In the genomic region with DNA sequence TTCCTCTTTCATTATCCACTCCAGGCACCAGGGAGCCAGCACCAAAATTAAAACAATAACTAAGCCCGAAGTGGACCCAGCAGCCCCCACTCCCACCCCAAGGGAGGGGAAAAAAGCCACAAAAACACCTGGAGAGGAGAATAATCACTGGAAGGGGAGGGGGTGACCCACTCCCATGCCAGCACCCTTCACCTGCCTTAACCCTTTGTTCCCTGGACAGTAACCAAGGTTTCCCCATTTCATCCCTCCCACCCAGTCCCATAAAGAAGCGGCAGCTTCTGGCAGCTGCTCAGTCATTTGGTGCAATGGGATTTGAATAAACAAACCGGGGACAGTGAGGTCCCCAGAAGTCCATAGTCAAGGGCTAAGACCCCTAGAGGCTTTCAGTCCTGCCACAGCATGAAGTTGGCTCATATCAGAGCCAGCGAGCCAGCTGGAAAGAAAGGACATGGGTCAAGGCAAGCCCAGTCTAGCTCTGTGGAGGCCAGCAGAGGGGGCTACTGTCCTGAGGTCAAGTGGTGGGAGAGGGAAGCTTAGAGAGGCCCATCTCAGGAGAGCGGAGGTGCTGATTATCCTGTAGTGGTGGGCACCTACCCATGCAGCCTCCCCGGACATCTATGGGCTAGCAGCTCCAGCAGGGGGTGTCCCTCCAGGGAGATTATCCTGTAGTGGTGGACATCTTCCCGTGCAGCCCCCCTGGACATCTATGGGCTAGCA, we compare ENCODE assay signal across 9 cellular contexts. TPM values are rescaled to one million over a fixed set of nuclear protein-coding genes. Genes with fewer than 3 reads are reported as not detected.
A peak's percentile ranks its signal among the peaks of the same experiment; 100 is the strongest.
DNase-seq lines count a peak whose midpoint lies in the region; ATAC-seq, FAIRE-seq and TF ChIP-seq lines count a peak whose summit lies in the region.
"Had no signal": no experiment of that assay in that cellular context is flagged by ENCODE, and none has a peak within 500 bp of the region (broad histone marks: within the 10 kb centered on the region; RNA-seq: fewer than 3 reads in every experiment).

No MANE protein-coding gene starts in this region.

- no peaks in the 10 kb centered on the region for H3K36me3 ChIP-seq in Karpas-422 (ENCODE audit: insufficient read depth, low read length)

- no peak overlapping the region for H3K9ac ChIP-seq in Karpas-422 (ENCODE audit: low read length)

- no peak for ATAC-seq in GM18519 (IDR thresholded peaks at IDR 0.05; ENCODE audit: low FRiP score, unreplicated experiment)

- no peak overlapping the region for H2AFZ ChIP-seq in Karpas-422 (ENCODE audit: low read length)

- no peak overlapping the region for H3K4me2 ChIP-seq in Karpas-422 (ENCODE audit: low read depth, low read length, poor library complexity, severe bottlenecking)

- H4K20me1 ChIP-seq in Karpas-422 (ENCODE audit: insufficient read depth, low read depth, low read length) = no peaks in the 10 kb centered on the region

- FAIRE-seq in D721Med (lab: Jason Lieb, UNC) = no peak

- no peak overlapping the region for H3K27ac ChIP-seq in Karpas-422 (ENCODE audit: low read length)

- no peaks in the 10 kb centered on the region for H3K9me2 ChIP-seq in Karpas-422 (replicated peaks; ENCODE audit: insufficient read depth, low read length)

- H3K4me3 ChIP-seq in Karpas-422 (ENCODE audit: low read length) = no peak overlapping the region

- no peaks in the 10 kb centered on the region for H3K4me1 ChIP-seq in Karpas-422 (ENCODE audit: low read length)

- DNase-seq in D721Med (ENCODE audit: insufficient read length, low spot score) (peak; percentile 53), Karpas-422 (peak; percentile 44), amniotic epithelial cell (ENCODE audit: low read depth) (peak; percentile 24), left kidney (ENCODE audit: low read depth, low spot score) (peak; percentile 86), NCI-H1694 treated with DMSO at 0.1 percent for 48 hours (lab: John Stamatoyannopoulos, UW) (no peak), SIG-M5 treated with dmso at 0.1 percent for 504 hours (lab: John Stamatoyannopoulos, UW; ENCODE audit: unreplicated experiment) (no peak), NCI-H2029 (lab: John Stamatoyannopoulos, UW) (no peak)
- DNase-seq: activated B cell treated with CpG ODN at 0.5 μM for 24 hours had no signal

- no peaks in the 10 kb centered on the region for H3K79me2 ChIP-seq in Karpas-422 (ENCODE audit: low read length)

- peak; percentile 25 for TF ChIP-seq CTCF in D721Med (IDR thresholded peaks at IDR 0.05; ENCODE audit: insufficient read depth, missing control alignments)

- no peaks in the 10 kb centered on the region for H3K9me3 ChIP-seq in Karpas-422 (ENCODE audit: low read length)

- no peaks in the 10 kb centered on the region for H3K27me3 ChIP-seq in Karpas-422 (ENCODE audit: low read length)

RNA-seq across cellular contexts. Expression of gene LBX1, which starts 58.8 kb away (rescaled TPM):
- not detected in 2 replicates for total RNA-seq in Karpas-422 (2014; rRNA removed; shearing (Covaris generic); ENCODE audit: low replicate concordance)
- total RNA-seq: activated B cell treated with CpG ODN at 0.5 μM for 24 hours had no signal

Comparison
In these comparisons a context has a peak if more than half of its experiments do, and no peak if none do; other contexts are left out.
1. DNase-seq: peak in D721Med (single experiment), Karpas-422 (single experiment), amniotic epithelial cell (single experiment) and left kidney (single experiment); none in NCI-H1694 treated with DMSO at 0.1 percent for 48 hours (single experiment), SIG-M5 treated with dmso at 0.1 percent for 504 hours (single experiment) and NCI-H2029 (single experiment).